ENCODE assay signal across 2 cellular contexts in the genomic region with DNA sequence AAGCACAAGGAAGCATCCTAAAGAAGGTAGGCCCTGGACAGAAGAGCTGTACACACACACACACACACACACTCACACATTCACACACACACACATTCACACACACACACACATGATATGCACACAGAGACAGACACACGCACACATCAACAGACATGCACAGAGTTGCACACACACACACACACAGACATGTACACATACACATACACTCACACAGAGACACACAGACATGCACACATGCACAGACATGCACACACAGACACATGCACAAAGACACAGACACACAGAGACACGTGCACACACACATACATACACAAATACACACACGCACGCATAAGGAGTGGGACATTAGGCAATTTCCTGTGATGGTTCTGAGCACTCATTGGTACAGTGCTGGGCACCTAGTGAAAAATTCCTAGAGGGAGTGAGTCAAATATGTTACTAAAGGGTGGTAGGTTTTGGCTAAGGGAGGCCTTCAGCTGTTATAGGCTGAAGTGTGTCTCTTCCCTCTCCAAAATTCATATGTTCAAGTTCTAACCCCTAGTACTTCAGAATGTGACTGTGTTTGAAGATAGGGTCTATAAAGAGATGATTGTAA.
TF ChIP-seq lines count a peak whose summit lies in the region.

No MANE protein-coding gene starts in this region.

TF ChIP-seq in IMR-90, 13 proteins besides CTCF, POLR2A, EP300 and RAD21:
- TF ChIP-seq CEBPB (IDR thresholded peaks at IDR 0.05; ENCODE audit: low read depth, low read length) (no peak), MAZ (IDR thresholded peaks at IDR 0.05; ENCODE audit: borderline replicate concordance, low read depth, low read length) (no peak), MAFK (IDR thresholded peaks at IDR 0.05; ENCODE audit: low read depth, low read length) (no peak), NFE2L2 (IDR thresholded peaks at IDR 0.05; ENCODE audit: low read depth, low read length) (no peak)
- TF ChIP-seq, protein P1, sequence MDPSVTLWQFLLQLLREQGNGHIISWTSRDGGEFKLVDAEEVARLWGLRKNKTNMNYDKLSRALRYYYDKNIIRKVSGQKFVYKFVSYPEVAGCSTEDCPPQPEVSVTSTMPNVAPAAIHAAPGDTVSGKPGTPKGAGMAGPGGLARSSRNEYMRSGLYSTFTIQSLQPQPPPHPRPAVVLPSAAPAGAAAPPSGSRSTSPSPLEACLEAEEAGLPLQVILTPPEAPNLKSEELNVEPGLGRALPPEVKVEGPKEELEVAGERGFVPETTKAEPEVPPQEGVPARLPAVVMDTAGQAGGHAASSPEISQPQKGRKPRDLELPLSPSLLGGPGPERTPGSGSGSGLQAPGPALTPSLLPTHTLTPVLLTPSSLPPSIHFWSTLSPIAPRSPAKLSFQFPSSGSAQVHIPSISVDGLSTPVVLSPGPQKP (IDR thresholded peaks at IDR 0.05; ENCODE audit: borderline replicate concordance, low read depth, low read length) = no peak

TF ChIP-seq in K562, 482 proteins besides CTCF, POLR2A, EP300 and RAD21:
- no peak for TF ChIP-seq IFI16 (CRISPR knock-in tag; IDR thresholded peaks at IDR 0.05)
- TF ChIP-seq TCFL5 (CRISPR knock-in tag; conservative IDR thresholded peaks at IDR 0.05) = no peak
- TF ChIP-seq, protein P2, sequence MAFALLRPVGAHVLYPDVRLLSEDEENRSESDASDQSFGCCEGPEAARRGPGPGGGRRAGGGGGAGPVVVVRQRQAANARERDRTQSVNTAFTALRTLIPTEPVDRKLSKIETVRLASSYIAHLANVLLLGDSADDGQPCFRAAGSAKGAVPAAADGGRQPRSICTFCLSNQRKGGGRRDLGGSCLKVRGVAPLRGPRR (CRISPR knock-in tag; IDR thresholded peaks at IDR 0.05) = no peak
- TF ChIP-seq ZNF143 (CRISPR knock-in tag; IDR thresholded peaks at IDR 0.05) = no peak
